In genomic region chr19:14364098-14364443, GRCh38 we compare ENCODE assay signal across 8 cellular contexts. TPM values are rescaled to one million over a fixed set of nuclear protein-coding genes. Genes with fewer than 3 reads are reported as not detected.
A peak's percentile ranks its signal among the peaks of the same experiment; 100 is the strongest.
DNase-seq lines count a peak whose midpoint lies in the region; ATAC-seq, FAIRE-seq and TF ChIP-seq lines count a peak whose summit lies in the region.
"Not testable (repeated sequence)": the region's sequence is repeated elsewhere in the genome, so short reads cannot be mapped to it uniquely, and the experiment has no call there.

No MANE protein-coding gene starts in this region.

- FAIRE-seq in astrocyte (lab: Jason Lieb, UNC): not testable (repeated sequence)

- peak overlapping the region; percentile 83 to 94 (median 88) for H3K4me3 Mint-ChIP-seq in CD4-positive, alpha-beta memory T cell
- H3K4me3 Mint-ChIP-seq in activated CD4-positive, alpha-beta memory T cell treated with anti-CD3 and anti-CD28 coated beads for 36 hours: peak overlapping the region; percentile 77
- H3K4me3 Mint-ChIP-seq in astrocyte (ENCODE audit: unreplicated experiment): not testable (repeated sequence)

- not testable (repeated sequence) for ATAC-seq in lower lobe of right lung

- POLR2A ChIA-PET in CD4-positive, alpha-beta memory T cell (lab: Charles Lee; ENCODE audit: partially characterized antibody): interaction anchor here (0.9 to 18.6 kb wide), 10 partner anchors 9 to 227 kb away, joined by 3 to 585 read pairs (median 8); partner anchors contain the start of genes ADGRE5 and ASF1B
- POLR2A ChIA-PET in activated CD4-positive, alpha-beta memory T cell treated with anti-CD3 and anti-CD28 coated beads for 36 hours (lab: Charles Lee): interaction anchor here (0.7 to 15.1 kb wide), 7 partner anchors 11 to 524 kb away, joined by 3 to 315 read pairs (median 4); partner anchors contain the start of gene ADGRE5

- peaks cover 70% of the 10 kb centered on the region for H3K4me1 ChIP-seq in CD4-positive, alpha-beta memory T cell (ENCODE audit: insufficient read depth, low read length)
- H3K4me1 ChIP-seq in astrocyte (ENCODE audit: insufficient read depth, low read length); fibroblast of lung (ENCODE audit: control insufficient read depth, extremely low read depth, insufficient read depth, low read length); parathyroid adenoma: not testable (repeated sequence)
- H3K4me1 ChIP-seq in lower lobe of right lung (peaks cover 69% of the 10 kb centered on the region), testis (peaks cover 13% of the 10 kb centered on the region)

- DNase-seq in CD4-positive, alpha-beta memory T cell; activated CD4-positive, alpha-beta memory T cell treated with anti-CD3 and anti-CD28 coated beads for 36 hours; astrocyte (ENCODE audit: low read depth); fibroblast of lung (ENCODE audit: low read depth in 2 of 2); lower lobe of right lung; testis: not testable (repeated sequence)
- DNase-seq in MV-4-11 (lab: John Stamatoyannopoulos, UW): peak; percentile 32

- 38 to 43% methylated on average over 9 of the region's 9 CpGs for WGBS in testis, 2 donors

- H3K9ac ChIP-seq in astrocyte (ENCODE audit: low read length); fibroblast of lung (ENCODE audit: insufficient read depth, low read length); parathyroid adenoma: not testable (repeated sequence)

- intact Hi-C loops in CD4-positive, alpha-beta memory T cell (cut with micrococcal nuclease); lower lobe of right lung (cut with DNase I); testis (cut with DNase I; ENCODE audit: low total_unique reads): not testable (repeated sequence)
- intact Hi-C loops in activated CD4-positive, alpha-beta memory T cell treated with anti-CD3 and anti-CD28 coated beads for 36 hours (cut with micrococcal nuclease): loop anchor here (5.0 to 10.0 kb wide), 2 partner anchors 123 to 359 kb away; partner anchors contain the start of gene RFX1

- H3K4me3 ChIP-seq in CD4-positive, alpha-beta memory T cell (ENCODE audit: low read length in 2 of 2): peak overlapping the region; percentile 42 to 65
- H3K4me3 ChIP-seq in astrocyte (ENCODE audit: insufficient read depth, low read depth, low read length); fibroblast of lung (replicated peaks in 1 of 4; ENCODE audit: control extremely low read depth in 1 of 4, insufficient read depth in 1 of 4, low read depth in 3 of 4, low read length in 4 of 4); lower lobe of right lung: not testable (repeated sequence)
- H3K4me3 ChIP-seq in parathyroid adenoma (ENCODE audit: low read depth, low read length) (peak overlapping the region; percentile 29), testis (peak overlapping the region in 1 of 2 donors; percentile 11)

- not testable (repeated sequence) for TF ChIP-seq POLR2A in testis (IDR thresholded peaks at IDR 0.05)

- H2AFZ ChIP-seq in astrocyte (ENCODE audit: low read depth, low read length): peak overlapping the region; percentile 87
- H2AFZ ChIP-seq in fibroblast of lung (ENCODE audit: low read length): peak overlapping the region; percentile 68
- peak overlapping the region; percentile 77 for H2AFZ ChIP-seq in parathyroid adenoma

- H3K4me2 ChIP-seq in astrocyte (ENCODE audit: low read length) (peak overlapping the region; percentile 83), fibroblast of lung (ENCODE audit: extremely low read depth, insufficient read depth, low read length) (peak overlapping the region; percentile 71), parathyroid adenoma (ENCODE audit: low read length) (peak overlapping the region; percentile 60)

- H4K20me1 ChIP-seq in astrocyte (ENCODE audit: insufficient read depth, low read length); fibroblast of lung (ENCODE audit: control insufficient read depth, extremely low read depth, insufficient read depth, low read length): not testable (repeated sequence)

- peak overlapping the region; percentile 90 to 96 (median 94) for H3K27ac Mint-ChIP-seq in CD4-positive, alpha-beta memory T cell
- H3K27ac Mint-ChIP-seq in activated CD4-positive, alpha-beta memory T cell treated with anti-CD3 and anti-CD28 coated beads for 36 hours: peak overlapping the region; percentile 88
- H3K27ac Mint-ChIP-seq in astrocyte (ENCODE audit: unreplicated experiment): peak overlapping the region; percentile 95

- H3K27me3 Mint-ChIP-seq in CD4-positive, alpha-beta memory T cell; activated CD4-positive, alpha-beta memory T cell treated with anti-CD3 and anti-CD28 coated beads for 36 hours; astrocyte (ENCODE audit: low read depth, unreplicated experiment): not testable (repeated sequence)

- H3K27ac ChIP-seq in CD4-positive, alpha-beta memory T cell (ENCODE audit: low read depth, low read length): peak overlapping the region; percentile 83
- H3K27ac ChIP-seq in astrocyte (ENCODE audit: low read depth, low read length); parathyroid adenoma: not testable (repeated sequence)
- H3K27ac ChIP-seq in fibroblast of lung (ENCODE audit: insufficient read depth, low read length) (peak overlapping the region; percentile 44), lower lobe of right lung (peak overlapping the region; percentile 81), testis (peak overlapping the region; percentile 36 to 50)

- not testable (repeated sequence) for H3K36me3 Mint-ChIP-seq in CD4-positive, alpha-beta memory T cell; activated CD4-positive, alpha-beta memory T cell treated with anti-CD3 and anti-CD28 coated beads for 36 hours; astrocyte (ENCODE audit: low read depth, unreplicated experiment)

- CTCF ChIA-PET in CD4-positive, alpha-beta memory T cell (lab: Charles Lee; ENCODE audit: partially characterized antibody): interaction anchor here (1.1 to 15.9 kb wide), 7 partner anchors 10 to 116 kb away, joined by 4 to 213 read pairs (median 7); partner anchors contain the start of gene ADGRE5
- CTCF ChIA-PET in activated CD4-positive, alpha-beta memory T cell treated with anti-CD3 and anti-CD28 coated beads for 36 hours (lab: Charles Lee): interaction anchor here (0.6 to 8.2 kb wide), 9 partner anchors 15 to 227 kb away, joined by 3 to 115 read pairs (median 8); partner anchors contain the start of genes ADGRE5, ASF1B, DNAJB1 and PKN1

- H3K27me3 ChIP-seq in CD4-positive, alpha-beta memory T cell (ENCODE audit: insufficient read depth, low read length); astrocyte (ENCODE audit: insufficient read depth, low read length); fibroblast of lung (ENCODE audit: control insufficient read depth, insufficient read depth, low read length); lower lobe of right lung (ENCODE audit: low read depth); parathyroid adenoma (ENCODE audit: control insufficient read depth, insufficient read depth, low read length); testis: not testable (repeated sequence)

- H3K36me3 ChIP-seq in CD4-positive, alpha-beta memory T cell (ENCODE audit: insufficient read depth, low read length); astrocyte (ENCODE audit: insufficient read depth, low read length); fibroblast of lung (ENCODE audit: control insufficient read depth, insufficient read depth, low read length); lower lobe of right lung; parathyroid adenoma (ENCODE audit: control insufficient read depth, insufficient read depth, low read length); testis (ENCODE audit: low read depth, missing control alignments): not testable (repeated sequence)

- TF ChIP-seq CTCF in astrocyte (IDR thresholded peaks at IDR 0.05; ENCODE audit: insufficient read depth, low read depth, low read length); fibroblast of lung (conservative IDR thresholded peaks at IDR 0.05 in 1 of 2, IDR thresholded peaks at IDR 0.05 in 1 of 2; ENCODE audit: low read depth in 1 of 2, low read length in 2 of 2); lower lobe of right lung (IDR thresholded peaks at IDR 0.05); parathyroid adenoma (IDR thresholded peaks at IDR 0.05); testis (IDR thresholded peaks at IDR 0.05): not testable (repeated sequence)

- H3K79me2 ChIP-seq in astrocyte (ENCODE audit: insufficient read depth, low read length); fibroblast of lung (ENCODE audit: control insufficient read depth, insufficient read depth, low read length); parathyroid adenoma: not testable (repeated sequence)

- not testable (repeated sequence) for H3K9me3 ChIP-seq in CD4-positive, alpha-beta memory T cell (ENCODE audit: control insufficient read depth in 1 of 2, low read length in 2 of 2); astrocyte (ENCODE audit: insufficient read depth, low read depth, low read length); fibroblast of lung (ENCODE audit: control insufficient read depth, insufficient read depth, low read depth, low read length); lower lobe of right lung; parathyroid adenoma (ENCODE audit: control insufficient read depth, low read length); testis

- peaks cover 34 to 65% (median 44%) of the 10 kb centered on the region in 4 donors for H3K4me1 Mint-ChIP-seq in CD4-positive, alpha-beta memory T cell
- peaks cover 56% of the 10 kb centered on the region for H3K4me1 Mint-ChIP-seq in activated CD4-positive, alpha-beta memory T cell treated with anti-CD3 and anti-CD28 coated beads for 36 hours (ENCODE audit: low read depth)
- not testable (repeated sequence) for H3K4me1 Mint-ChIP-seq in astrocyte (ENCODE audit: low read depth, unreplicated experiment)

- not testable (repeated sequence) for H3K9me3 Mint-ChIP-seq in CD4-positive, alpha-beta memory T cell; activated CD4-positive, alpha-beta memory T cell treated with anti-CD3 and anti-CD28 coated beads for 36 hours; astrocyte (ENCODE audit: unreplicated experiment)

RNA-seq across cellular contexts. Expression of gene ADGRE5, which starts 17.2 kb away (rescaled TPM):
- total RNA-seq in CD4-positive, alpha-beta memory T cell: 100 to 1,000 TPM; 170 to 173 TPM
- 100 to 1,000 TPM; 211 to 275 TPM for polyA plus RNA-seq in CD4-positive, alpha-beta memory T cell
- 100 to 1,000 TPM; 202 to 206 TPM for total RNA-seq in activated CD4-positive, alpha-beta memory T cell treated with anti-CD3 and anti-CD28 coated beads for 36 hours
- 8.2 and 9.2 TPM in 2 replicates for total RNA-seq in astrocyte
- total RNA-seq in fibroblast of lung: 17.2 and 40.6 TPM in 2 replicates
- polyA plus RNA-seq in fibroblast of lung: 32.9 and 46.3 TPM in 2 replicates
- 72.6 and 94.0 TPM in 2 replicates for polyA plus RNA-seq in fibroblast of lung (2012)
- 117 and 134 TPM in 2 replicates for polyA minus RNA-seq in fibroblast of lung (ENCODE audit: low replicate concordance)
- 239 TPM for total RNA-seq in lower lobe of right lung
- 10 to 100 TPM in 1 of 2 donors, 1 to 10 TPM in 1; 8.7 to 14.6 TPM for total RNA-seq in testis
- 21.2 TPM for polyA plus RNA-seq in testis (ENCODE audit: insufficient read depth, low read depth, low replicate concordance)

RNA-seq across cellular contexts. Expression of gene DDX39A, which starts 55.1 kb away (rescaled TPM):
- total RNA-seq in CD4-positive, alpha-beta memory T cell: 100 to 1,000 TPM; 148 TPM
- 100 to 1,000 TPM in 1 of 2 donors, 10 to 100 TPM in 1; 95.0 to 145 TPM for polyA plus RNA-seq in CD4-positive, alpha-beta memory T cell
- total RNA-seq in activated CD4-positive, alpha-beta memory T cell treated with anti-CD3 and anti-CD28 coated beads for 36 hours: 100 to 1,000 TPM; 200 to 204 TPM
- 44.2 and 54.9 TPM in 2 replicates for total RNA-seq in astrocyte
- total RNA-seq in fibroblast of lung: 28.5 and 36.5 TPM in 2 replicates
- polyA plus RNA-seq in fibroblast of lung: 35.9 and 80.5 TPM in 2 replicates
- 43.1 and 109 TPM in 2 replicates for polyA plus RNA-seq in fibroblast of lung (2012)
- polyA minus RNA-seq in fibroblast of lung (ENCODE audit: low replicate concordance): 46.7 and 131 TPM in 2 replicates
- total RNA-seq in lower lobe of right lung: 59.3 TPM
- total RNA-seq in testis: 100 to 1,000 TPM; 218 to 295 TPM
- polyA plus RNA-seq in testis (ENCODE audit: insufficient read depth, low read depth, low replicate concordance): 323 TPM
